8 cellular contexts compared by ENCODE assay signal in the genomic region with DNA sequence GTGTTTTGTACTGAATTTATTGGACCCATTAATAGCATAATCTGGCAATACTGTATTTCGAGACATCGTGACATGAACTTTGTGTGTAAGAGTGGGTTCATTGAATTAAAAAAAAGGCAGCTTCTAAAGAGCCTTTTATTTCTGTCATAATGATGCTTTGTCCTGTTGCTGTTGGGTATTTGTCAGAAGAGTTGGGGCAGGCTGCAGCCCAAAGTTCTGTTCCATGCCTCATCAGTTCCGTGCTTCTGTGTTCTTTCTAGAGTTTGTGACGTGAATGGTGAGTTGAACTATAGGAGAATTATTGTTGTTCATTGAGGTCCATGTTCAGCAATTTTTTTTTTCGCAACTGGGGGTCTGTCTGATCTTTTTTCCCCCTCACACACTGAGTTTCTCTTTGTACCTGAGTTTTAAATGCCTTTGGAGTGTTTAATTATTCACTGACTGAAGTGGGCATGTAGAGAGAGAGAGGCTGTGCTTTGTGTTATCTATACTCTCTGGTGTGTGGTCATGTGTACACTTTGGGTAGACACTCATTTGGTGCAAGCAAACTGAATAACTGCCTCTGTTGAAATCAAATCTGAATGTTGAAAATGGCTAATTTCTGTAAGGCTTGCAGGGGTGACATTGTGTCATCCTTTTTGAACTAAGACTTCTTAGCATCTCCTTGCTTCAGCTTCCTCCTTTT.
DNase-seq lines count a peak whose midpoint lies in the region; ATAC-seq and TF ChIP-seq lines count a peak whose summit lies in the region.

No MANE protein-coding gene starts in this region.

- H3K27me3 ChIP-seq in cardiac muscle cell (no peaks in the 10 kb centered on the region), lung (ENCODE audit: control insufficient read depth, insufficient read depth) (no peaks in the 10 kb centered on the region), upper lobe of left lung (no peaks in the 10 kb centered on the region)

- peak in 1 of 4 donors; percentile 13 for TF ChIP-seq EP300 in upper lobe of left lung (IDR thresholded peaks at IDR 0.05)

- H3K9me3 ChIP-seq in cardiac muscle cell (ENCODE audit: low read depth) (no peaks in the 10 kb centered on the region), lung (ENCODE audit: control insufficient read depth in 2 of 2, insufficient read depth in 1 of 2, low read length in 1 of 2) (no peaks in the 10 kb centered on the region), upper lobe of left lung (no peaks in the 10 kb centered on the region)

- ATAC-seq in lung (ENCODE audit: insufficient read depth, low FRiP score) (peak; percentile 48), upper lobe of left lung (ENCODE audit: low FRiP score in 2 of 2) (peak; percentile 10 to 15), GM19397 (IDR thresholded peaks at IDR 0.05; ENCODE audit: unreplicated experiment) (no peak), GM18861 (IDR thresholded peaks at IDR 0.05; ENCODE audit: unreplicated experiment) (no peak), GM18873 (IDR thresholded peaks at IDR 0.05; ENCODE audit: low FRiP score, unreplicated experiment) (no peak)

- H3K27ac ChIP-seq in cardiac muscle cell (peak overlapping the region; percentile 95), adipose tissue (ENCODE audit: low read depth, low read length) (peak overlapping the region; percentile 54), lung (ENCODE audit: low read depth in 1 of 2, low read length in 1 of 2) (peak overlapping the region; percentile 84 to 96), upper lobe of left lung (peak overlapping the region; percentile 71 to 84 (median 79))

- peaks cover 55% of the 10 kb centered on the region for H3K4me1 ChIP-seq in cardiac muscle cell (ENCODE audit: low read depth)
- H3K4me1 ChIP-seq in lung (ENCODE audit: control insufficient read depth in 2 of 2, insufficient read depth in 2 of 2, low read length in 2 of 2) = peaks cover 1 to 41% of the 10 kb centered on the region in 2 donors
- H3K4me1 ChIP-seq in upper lobe of left lung = peaks cover 66 to 74% (median 73%) of the 10 kb centered on the region in 4 donors

- peak in 1 of 2 donors; percentile 79 for DNase-seq in cardiac muscle cell (ENCODE audit: low read depth in 1 of 2, low spot score in 1 of 2)
- DNase-seq in cardiac septum (ENCODE audit: low spot score) = no peak
- no peak for DNase-seq in lung (ENCODE audit: low spot score)
- DNase-seq in upper lobe of left lung = no peak

- no peak for TF ChIP-seq POLR2A in upper lobe of left lung (IDR thresholded peaks at IDR 0.05)

- H3K36me3 ChIP-seq in cardiac muscle cell = no peaks in the 10 kb centered on the region
- no peaks in the 10 kb centered on the region for H3K36me3 ChIP-seq in lung (ENCODE audit: control insufficient read depth in 2 of 2, insufficient read depth in 2 of 2, low read length in 2 of 2)
- no peaks in the 10 kb centered on the region for H3K36me3 ChIP-seq in upper lobe of left lung

- no peak for TF ChIP-seq CTCF in cardiac muscle cell (IDR thresholded peaks at IDR 0.05; ENCODE audit: low read depth, low read length)
- TF ChIP-seq CTCF in lung (IDR thresholded peaks at IDR 0.05; ENCODE audit: control extremely low read depth, extremely low read depth) = no peak
- TF ChIP-seq CTCF in upper lobe of left lung (IDR thresholded peaks at IDR 0.05) = no peak

- intact Hi-C loops in cardiac septum (cut with DNase I) = loop anchor here (5.0 kb wide), 1 partner anchor 180 kb away; no protein-coding TSS in a partner anchor

- no peak overlapping the region for H3K4me3 ChIP-seq in cardiac muscle cell
- no peak overlapping the region for H3K4me3 ChIP-seq in lung
- peak overlapping the region in 3 of 4 donors; percentile 5 to 28 (median 25) for H3K4me3 ChIP-seq in upper lobe of left lung

- WGBS in adipose tissue, 3 donors = 43 to 79% (median 49%) methylated on average over 5 of the region's 5 CpGs
- WGBS in lung, 2 donors = 35 to 50% methylated on average over 5 of the region's 5 CpGs
- WGBS in upper lobe of left lung, 2 donors = 34 to 36% methylated on average over 5 of the region's 5 CpGs

Comparison
In these comparisons a context has a peak if more than half of its experiments do, and no peak if none do; other contexts are left out.
1. H3K4me3 ChIP-seq: peak in upper lobe of left lung (3 of 4); none in cardiac muscle cell (single experiment) and lung (single experiment).
2. ATAC-seq: peak in lung (single experiment) and upper lobe of left lung (2 of 2); none in GM19397 (single experiment), GM18861 (single experiment) and GM18873 (single experiment).
3. Peak in every context shown above with its lines, with median percentiles within 50 percentile points of each other: H3K27ac ChIP-seq.